9 cellular contexts compared by ENCODE assay signal in genomic region chr12:95859344-95859816, GRCh38. TPM values are rescaled to one million over a fixed set of nuclear protein-coding genes. Genes with fewer than 3 reads are reported as not detected.
DNase-seq lines count a peak whose midpoint lies in the region; ATAC-seq and TF ChIP-seq lines count a peak whose summit lies in the region.
"Had no signal": no experiment of that assay in that cellular context is flagged by ENCODE, and none has a peak within 500 bp of the region (broad histone marks: within the 10 kb centered on the region; RNA-seq: fewer than 3 reads in every experiment).

No MANE protein-coding gene starts in this region.

- H3K4me1 Mint-ChIP-seq in endodermal cell = peaks cover 9% of the 10 kb centered on the region
- peaks cover 10 to 11% of the 10 kb centered on the region in 2 donors for H3K4me1 Mint-ChIP-seq in natural killer cell treated with Interleukin-12 subunit alpha and Interleukin-12 subunit beta and Interleukin-15 and Interleukin-18, amount 100 ng/mL, for 72 hours (ENCODE audit: low read depth in 2 of 2)

- peaks cover 6% of the 10 kb centered on the region for H3K4me1 ChIP-seq in RWPE2 (ENCODE audit: insufficient read depth, poor library complexity, severe bottlenecking)
- peaks cover 5% of the 10 kb centered on the region for H3K4me1 ChIP-seq in endodermal cell (ENCODE audit: control insufficient read depth, insufficient read depth, low read length)

- peaks cover 39% of the 10 kb centered on the region for H3K36me3 Mint-ChIP-seq in endodermal cell (ENCODE audit: low read depth)
- peaks cover 22% of the 10 kb centered on the region for H3K36me3 Mint-ChIP-seq in natural killer cell treated with Interleukin-12 subunit alpha and Interleukin-12 subunit beta and Interleukin-15 and Interleukin-18, amount 100 ng/mL, for 72 hours

- no peak for TF ChIP-seq CTCF in RWPE2 (IDR thresholded peaks at IDR 0.05; ENCODE audit: poor library complexity, severe bottlenecking)
- TF ChIP-seq CTCF in endodermal cell (conservative IDR thresholded peaks at IDR 0.05) = no peak

- H3K27ac ChIP-seq in RWPE2 (ENCODE audit: poor library complexity, severe bottlenecking) = peak overlapping the region; percentile 50
- H3K27ac ChIP-seq in endodermal cell (ENCODE audit: low read depth, low read length) = peak overlapping the region; percentile 80

- 3 to 4% methylated on average over 11 to 13 of the region's 13 CpGs for WGBS in endodermal cell (ENCODE audit: insufficient coverage in 1 of 2, insufficient read length in 1 of 2), 2 experiments

- ATAC-seq in HG02870 (IDR thresholded peaks at IDR 0.05; ENCODE audit: unreplicated experiment) (peak; percentile 31), RWPE2 (ENCODE audit: low read depth) (peak; percentile 46), HG03139 (IDR thresholded peaks at IDR 0.05; ENCODE audit: unreplicated experiment) (no peak), HG02970 (IDR thresholded peaks at IDR 0.05; ENCODE audit: low FRiP score, unreplicated experiment) (no peak)
- peak; percentile 12 to 50 for ATAC-seq in natural killer cell treated with Interleukin-12 subunit alpha and Interleukin-12 subunit beta and Interleukin-15 and Interleukin-18, amount 100 ng/mL, for 72 hours

- no peak overlapping the region for H3K27ac Mint-ChIP-seq in endodermal cell
- no peak overlapping the region for H3K27ac Mint-ChIP-seq in natural killer cell treated with Interleukin-12 subunit alpha and Interleukin-12 subunit beta and Interleukin-15 and Interleukin-18, amount 100 ng/mL, for 72 hours
- H3K27ac Mint-ChIP-seq: activated naive CD8-positive, alpha-beta T cell had no signal

- peak overlapping the region; percentile 86 for H3K9ac ChIP-seq in endodermal cell (ENCODE audit: extremely low read depth, low read length, poor library complexity, severe bottlenecking)

- H3K4me3 Mint-ChIP-seq in endodermal cell = no peak overlapping the region
- H3K4me3 Mint-ChIP-seq in natural killer cell treated with Interleukin-12 subunit alpha and Interleukin-12 subunit beta and Interleukin-15 and Interleukin-18, amount 100 ng/mL, for 72 hours = no peak overlapping the region
- H3K4me3 Mint-ChIP-seq: activated naive CD8-positive, alpha-beta T cell had no signal

- H3K27me3 ChIP-seq in RWPE2 (ENCODE audit: insufficient read depth, poor library complexity, severe bottlenecking) = no peaks in the 10 kb centered on the region
- H3K27me3 ChIP-seq in endodermal cell (ENCODE audit: control insufficient read depth, insufficient read depth, low read length, poor library complexity, severe bottlenecking) = no peaks in the 10 kb centered on the region

- no peaks in the 10 kb centered on the region for H3K9me3 ChIP-seq in RWPE2 (ENCODE audit: severe bottlenecking)
- peaks cover 34% of the 10 kb centered on the region for H3K9me3 ChIP-seq in endodermal cell (ENCODE audit: control insufficient read depth, low read length)

- H3K4me3 ChIP-seq in RWPE2 (ENCODE audit: severe bottlenecking) (peak overlapping the region; percentile 78), endodermal cell (ENCODE audit: low read length) (peak overlapping the region; percentile 94)

- DNase-seq in NCI-H1417 (lab: John Stamatoyannopoulos, UW) (peak; percentile 39 to 84 (median 63)), NCI-H1417 treated with DMSO at 0.1 percent for 48 hours (lab: John Stamatoyannopoulos, UW) (no peak), RWPE2 (ENCODE audit: low spot score) (no peak), endodermal cell (peak; percentile 68)
- peak; percentile 61 for DNase-seq in natural killer cell treated with Interleukin-12 subunit alpha and Interleukin-12 subunit beta and Interleukin-15 and Interleukin-18, amount 100 ng/mL, for 72 hours (ENCODE audit: low spot score)

- H3K36me3 ChIP-seq in RWPE2 (ENCODE audit: low read depth) = peaks cover 36% of the 10 kb centered on the region
- H3K36me3 ChIP-seq in endodermal cell (ENCODE audit: control insufficient read depth, insufficient read depth, low read length) = peaks cover 44% of the 10 kb centered on the region

- H3K27me3 Mint-ChIP-seq in endodermal cell (ENCODE audit: insufficient read depth) = no peaks in the 10 kb centered on the region
- H3K27me3 Mint-ChIP-seq in natural killer cell treated with Interleukin-12 subunit alpha and Interleukin-12 subunit beta and Interleukin-15 and Interleukin-18, amount 100 ng/mL, for 72 hours = peaks cover 7 to 15% of the 10 kb centered on the region in 2 donors

- peaks cover 19% of the 10 kb centered on the region for H3K9me3 Mint-ChIP-seq in endodermal cell
- H3K9me3 Mint-ChIP-seq in natural killer cell treated with Interleukin-12 subunit alpha and Interleukin-12 subunit beta and Interleukin-15 and Interleukin-18, amount 100 ng/mL, for 72 hours = no peaks in the 10 kb centered on the region

RNA-seq across cellular contexts. Expression of gene SNRPF, which starts 0.6 kb away (rescaled TPM):
- total RNA-seq in endodermal cell = 10 to 100 TPM; 59.6 to 66.5 TPM
- 151 TPM for polyA plus RNA-seq in endodermal cell (2013, experiment 1 of 2)
- polyA plus RNA-seq in endodermal cell (2013, experiment 2 of 2) = 143 TPM
- 10 to 100 TPM; 31.5 to 62.6 TPM for total RNA-seq in natural killer cell treated with Interleukin-12 subunit alpha and Interleukin-12 subunit beta and Interleukin-15 and Interleukin-18, amount 100 ng/mL, for 72 hours

Comparison
In these comparisons a context has a peak if more than half of its experiments do, and no peak if none do; other contexts are left out.
1. DNase-seq: peak in NCI-H1417 (3 of 3), endodermal cell (single experiment) and natural killer cell treated with Interleukin-12 subunit alpha and Interleukin-12 subunit beta and Interleukin-15 and Interleukin-18, amount 100 ng/mL, for 72 hours (single experiment); none in NCI-H1417 treated with DMSO at 0.1 percent for 48 hours (single experiment) and RWPE2 (single experiment).
2. ATAC-seq: peak in HG02870 (single experiment), RWPE2 (single experiment) and natural killer cell treated with Interleukin-12 subunit alpha and Interleukin-12 subunit beta and Interleukin-15 and Interleukin-18, amount 100 ng/mL, for 72 hours (2 of 2); none in HG03139 (single experiment) and HG02970 (single experiment).